9 cellular contexts compared by ENCODE assay signal in the genomic region with DNA sequence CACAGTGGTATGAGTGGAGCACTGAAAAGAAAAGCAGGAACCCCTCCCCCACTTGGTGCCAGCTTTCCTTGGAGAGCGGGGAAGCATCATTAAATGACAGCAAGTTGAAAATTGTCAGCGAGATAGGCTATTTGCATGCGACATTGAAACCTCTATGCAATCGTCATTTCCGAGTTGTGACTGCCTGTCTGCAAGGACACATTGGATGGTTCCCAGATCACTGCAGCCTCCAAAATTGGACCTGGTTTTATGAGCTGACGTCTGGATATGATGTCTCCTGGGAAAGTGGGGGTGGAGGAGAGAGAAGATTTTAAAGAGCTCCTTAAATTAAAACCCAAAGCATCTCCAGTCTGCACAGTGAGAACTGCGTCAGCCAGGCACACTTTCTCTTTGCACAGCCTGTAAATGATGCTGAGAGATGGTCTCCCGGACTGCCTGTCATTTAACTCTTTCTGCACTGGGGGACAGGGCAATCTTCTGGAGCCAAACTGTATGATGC. TPM values are rescaled to one million over a fixed set of nuclear protein-coding genes. Genes with fewer than 3 reads are reported as not detected.
DNase-seq lines count a peak whose midpoint lies in the region; ATAC-seq and TF ChIP-seq lines count a peak whose summit lies in the region.
"Had no signal": no experiment of that assay in that cellular context is flagged by ENCODE, and none has a peak within 500 bp of the region (broad histone marks: within the 10 kb centered on the region; RNA-seq: fewer than 3 reads in every experiment).

No MANE protein-coding gene starts in this region.

- peaks cover 27% of the 10 kb centered on the region for H3K4me1 Mint-ChIP-seq in activated T-cell treated with anti-CD3 and anti-CD28 coated beads, Interleukin-2, amount 50 U/mL, for 24 hours (ENCODE audit: low read depth)
- peaks cover 20% of the 10 kb centered on the region for H3K4me1 Mint-ChIP-seq in activated CD8-positive, alpha-beta T cell treated with anti-CD3 and anti-CD28 coated beads for 36 hours (ENCODE audit: low read depth)

- no peak for TF ChIP-seq POLR2A in vagina (IDR thresholded peaks at IDR 0.05)

- H3K4me2 ChIP-seq in hepatocyte = peak overlapping the region; percentile 62

- TF ChIP-seq CTCF in activated CD8-positive, alpha-beta T cell treated with anti-CD3 and anti-CD28 coated beads for 36 hours (IDR thresholded peaks at IDR 0.05) = no peak
- TF ChIP-seq CTCF in hepatocyte (IDR thresholded peaks at IDR 0.05; ENCODE audit: poor library complexity) (no peak), vagina (IDR thresholded peaks at IDR 0.05) (no peak)

- no peaks in the 10 kb centered on the region for H3K27me3 ChIP-seq in hepatocyte
- H3K27me3 ChIP-seq in vagina = no peaks in the 10 kb centered on the region

- H3K4me3 ChIP-seq in hepatocyte = no peak overlapping the region
- peak overlapping the region in 1 of 2 donors; percentile 0 for H3K4me3 ChIP-seq in vagina

- no peak for DNase-seq in activated T-cell treated with anti-CD3 and anti-CD28 coated beads, Interleukin-2, amount 50 U/mL, for 24 hours
- DNase-seq in activated T-cell treated with anti-CD3 and anti-CD28 coated beads for 4 hours (no peak), hepatocyte (ENCODE audit: low spot score) (peak; percentile 12), superior temporal gyrus (ENCODE audit: extremely low spot score) (peak; percentile 81), EL (no peak), vagina (ENCODE audit: extremely low spot score in 2 of 2) (no peak)
- DNase-seq in activated CD8-positive, alpha-beta T cell treated with anti-CD3 and anti-CD28 coated beads for 36 hours = no peak
- DNase-seq: NCI-H187 treated with DMSO at 0.1 percent for 48 hours had no signal

- 22% methylated on average over 8 of the region's 8 CpGs for WGBS in hepatocyte (ENCODE audit: low lambda C conversion rate, missing lambda C conversion rate)

- no peak overlapping the region for H3K27ac ChIP-seq in hepatocyte
- H3K27ac ChIP-seq in vagina = no peak overlapping the region

- no peak for ATAC-seq in activated CD8-positive, alpha-beta T cell treated with anti-CD3 and anti-CD28 coated beads for 36 hours
- ATAC-seq in GM18511 (IDR thresholded peaks at IDR 0.05; ENCODE audit: unreplicated experiment) = no peak

- peaks cover 9% of the 10 kb centered on the region for H3K4me1 ChIP-seq in hepatocyte (ENCODE audit: insufficient read depth)
- peaks cover 31% of the 10 kb centered on the region for H3K4me1 ChIP-seq in vagina

- POLR2A ChIA-PET in activated CD8-positive, alpha-beta T cell treated with anti-CD3 and anti-CD28 coated beads for 36 hours (lab: Charles Lee) = no interaction called here

- no peaks in the 10 kb centered on the region for H3K9me2 ChIP-seq in hepatocyte (replicated peaks; ENCODE audit: insufficient read depth)

- H3K36me3 Mint-ChIP-seq in activated T-cell treated with anti-CD3 and anti-CD28 coated beads, Interleukin-2, amount 50 U/mL, for 24 hours (ENCODE audit: low read depth) = no peaks in the 10 kb centered on the region
- no peaks in the 10 kb centered on the region for H3K36me3 Mint-ChIP-seq in activated CD8-positive, alpha-beta T cell treated with anti-CD3 and anti-CD28 coated beads for 36 hours (ENCODE audit: low read depth)

- no peaks in the 10 kb centered on the region for H4K20me1 ChIP-seq in hepatocyte (ENCODE audit: insufficient read depth, poor library complexity, severe bottlenecking)

- H3K79me2 ChIP-seq in hepatocyte = no peaks in the 10 kb centered on the region

- intact Hi-C loops in activated CD8-positive, alpha-beta T cell treated with anti-CD3 and anti-CD28 coated beads for 36 hours (cut with micrococcal nuclease) = no loop called here
- intact Hi-C loops in vagina (cut with DNase I) = no loop called here

- H3K9me3 Mint-ChIP-seq in activated T-cell treated with anti-CD3 and anti-CD28 coated beads, Interleukin-2, amount 50 U/mL, for 24 hours = no peaks in the 10 kb centered on the region
- H3K9me3 Mint-ChIP-seq in activated CD8-positive, alpha-beta T cell treated with anti-CD3 and anti-CD28 coated beads for 36 hours = no peaks in the 10 kb centered on the region

- no peak overlapping the region for H3K27ac Mint-ChIP-seq in activated T-cell treated with anti-CD3 and anti-CD28 coated beads, Interleukin-2, amount 50 U/mL, for 24 hours
- no peak overlapping the region for H3K27ac Mint-ChIP-seq in activated CD8-positive, alpha-beta T cell treated with anti-CD3 and anti-CD28 coated beads for 36 hours

- H3K27me3 Mint-ChIP-seq in activated T-cell treated with anti-CD3 and anti-CD28 coated beads, Interleukin-2, amount 50 U/mL, for 24 hours = peaks cover 35% of the 10 kb centered on the region
- H3K27me3 Mint-ChIP-seq in activated CD8-positive, alpha-beta T cell treated with anti-CD3 and anti-CD28 coated beads for 36 hours = peaks cover 21% of the 10 kb centered on the region

- no peaks in the 10 kb centered on the region for H3K36me3 ChIP-seq in hepatocyte (replicated peaks; ENCODE audit: insufficient read depth, low read depth)
- no peaks in the 10 kb centered on the region for H3K36me3 ChIP-seq in vagina

- no peak overlapping the region for H2AFZ ChIP-seq in hepatocyte

- H3K4me3 Mint-ChIP-seq in activated T-cell treated with anti-CD3 and anti-CD28 coated beads, Interleukin-2, amount 50 U/mL, for 24 hours = peak overlapping the region; percentile 55
- H3K4me3 Mint-ChIP-seq in activated CD8-positive, alpha-beta T cell treated with anti-CD3 and anti-CD28 coated beads for 36 hours = peak overlapping the region; percentile 69

- CTCF ChIA-PET in activated CD8-positive, alpha-beta T cell treated with anti-CD3 and anti-CD28 coated beads for 36 hours (lab: Charles Lee) = interaction anchor here (0.7 to 1.1 kb wide), 3 partner anchors 9 to 200 kb away, joined by 3 read pairs; no protein-coding TSS in a partner anchor

- H3K9me3 ChIP-seq in hepatocyte (ENCODE audit: low read depth) (no peaks in the 10 kb centered on the region), vagina (no peaks in the 10 kb centered on the region)

RNA-seq across cellular contexts. Expression of gene KIF5C, which starts 57.8 kb away (rescaled TPM):
- 10 to 100 TPM; 10.2 to 11.1 TPM for total RNA-seq in activated CD8-positive, alpha-beta T cell treated with anti-CD3 and anti-CD28 coated beads for 36 hours
- 3.6 and 5.4 TPM in 2 replicates for total RNA-seq in hepatocyte
- polyA plus RNA-seq in hepatocyte = 2.1 and 3.2 TPM in 2 replicates
- total RNA-seq in vagina = 13.3 TPM

Comparison
In these comparisons a context has a peak if more than half of its experiments do, and no peak if none do; other contexts are left out.
1. DNase-seq: peak in hepatocyte (single experiment) and superior temporal gyrus (single experiment); none in activated T-cell treated with anti-CD3 and anti-CD28 coated beads, Interleukin-2, amount 50 U/mL, for 24 hours (single experiment), activated T-cell treated with anti-CD3 and anti-CD28 coated beads for 4 hours (single experiment), activated CD8-positive, alpha-beta T cell treated with anti-CD3 and anti-CD28 coated beads for 36 hours (single experiment), EL (single experiment) and vagina (0 of 2).